28 cellular contexts compared by ENCODE assay signal in genomic region chr19:51794865-51795490, GRCh38. TPM values are rescaled to one million over a fixed set of nuclear protein-coding genes. Genes with fewer than 3 reads are reported as not detected.
DNase-seq lines count a peak whose midpoint lies in the region; ATAC-seq and TF ChIP-seq lines count a peak whose summit lies in the region.
"Had no signal": no experiment of that assay in that cellular context is flagged by ENCODE, and none has a peak within 500 bp of the region (broad histone marks: within the 10 kb centered on the region; RNA-seq: fewer than 3 reads in every experiment).

Gene FPR3 (plus strand): TSS chr19:51795157. CDS start chr19:51823749, 28,592 bp downstream.

- H3K9me2 ChIP-seq in OCI-LY7 (ENCODE audit: insufficient read depth, low read length), result no peaks in the 10 kb centered on the region

- no peaks in the 10 kb centered on the region for H3K27me3 ChIP-seq in left ventricle myocardium inferior (ENCODE audit: low read depth)
- H3K27me3 ChIP-seq in ascending aorta, result no peaks in the 10 kb centered on the region
- H3K27me3 ChIP-seq: BLaER1, neural progenitor cell, thyroid gland had no signal

- intact Hi-C loops in left ventricle myocardium inferior (cut with micrococcal nuclease), result no loop called here
- intact Hi-C loops in left ventricle myocardium superior (cut with micrococcal nuclease), result no loop called here
- intact Hi-C loops in ascending aorta (cut with DNase I), result no loop called here
- intact Hi-C loops in OCI-LY7 (cut with micrococcal nuclease; ENCODE audit: unreplicated experiment), result no loop called here

- H3K27ac ChIP-seq in left ventricle myocardium inferior (replicated peaks) (peak within 1 kb of the TSS; percentile 97), ascending aorta (peak within 1 kb of the TSS in 1 of 2 donors; percentile 3), OCI-LY7 (ENCODE audit: low read depth, low read length, poor library complexity, severe bottlenecking) (no peak within 1 kb of the TSS)
- H3K27ac ChIP-seq: BLaER1, neural progenitor cell, thyroid gland had no signal

- H3K4me1 ChIP-seq in left ventricle myocardium inferior (peaks cover 28% of the 10 kb centered on the region), ascending aorta (peaks cover 0 to 4% of the 10 kb centered on the region in 2 donors), OCI-LY7 (ENCODE audit: insufficient read depth, low read length, poor library complexity, severe bottlenecking) (no peaks in the 10 kb centered on the region)
- H3K4me1 ChIP-seq: BLaER1, neural progenitor cell had no signal

- H3K79me2 ChIP-seq in OCI-LY7 (ENCODE audit: insufficient read depth, low read depth, low read length), result no peaks in the 10 kb centered on the region

- no peak for TF ChIP-seq CTCF in left ventricle myocardium inferior (IDR thresholded peaks at IDR 0.05; ENCODE audit: borderline replicate concordance)
- TF ChIP-seq CTCF in ascending aorta (IDR thresholded peaks at IDR 0.05), result no peak
- TF ChIP-seq CTCF in omental fat pad (IDR thresholded peaks at IDR 0.05), result no peak
- TF ChIP-seq CTCF in OCI-LY7 (conservative IDR thresholded peaks at IDR 0.05; ENCODE audit: low read length), result no peak

- BruUV-seq in OCI-LY7 (replicated peaks; lab: Mats Ljungman, UMichigan), result no TSS peak

- H3K4me2 ChIP-seq in OCI-LY7 (ENCODE audit: low read length), result no peak within 1 kb of the TSS
- H3K4me2 ChIP-seq: BLaER1, neural progenitor cell had no signal

- POLR2A ChIA-PET in OCI-LY7 (lab: Charles Lee), result no interaction called here

- ATAC-seq in left ventricle myocardium superior (no peak), omental fat pad (ENCODE audit: low FRiP score) (no peak)
- ATAC-seq: activated naive CD8-positive, alpha-beta T cell treated with anti-CD3 and anti-CD28 coated beads, Interleukin-2, amount 50 U/mL, for 24 hours; stimulated activated naive CD8-positive, alpha-beta T cell treated with anti-CD3 and anti-CD28 coated beads, Interleukin-15, Interleukin-2, amounts not matched to agents 100 U/mL and 50 U/mL, for 24 hours had no signal

- no peaks in the 10 kb centered on the region for H4K20me1 ChIP-seq in OCI-LY7 (ENCODE audit: insufficient read depth, low read length)
- H4K20me1 ChIP-seq: BLaER1 had no signal

- no peak within 1 kb of the TSS for H2AFZ ChIP-seq in OCI-LY7 (ENCODE audit: low read length)
- H2AFZ ChIP-seq: neural progenitor cell had no signal

- H3K4me3 ChIP-seq in left ventricle myocardium inferior, result peak within 1 kb of the TSS; percentile 38
- H3K4me3 ChIP-seq in ascending aorta, result no peak within 1 kb of the TSS
- no peak within 1 kb of the TSS for H3K4me3 ChIP-seq in OCI-LY7 (ENCODE audit: low read depth, low read length, poor library complexity, severe bottlenecking)
- H3K4me3 ChIP-seq: BLaER1, neural progenitor cell, thyroid gland had no signal

- H3K9me3 ChIP-seq in left ventricle myocardium inferior (replicated peaks) (peaks cover 4% of the 10 kb centered on the region), ascending aorta (no peaks in the 10 kb centered on the region), OCI-LY7 (ENCODE audit: low read length) (no peaks in the 10 kb centered on the region)
- H3K9me3 ChIP-seq: thyroid gland had no signal

- DNase-seq in left ventricle myocardium inferior, result no peak
- DNase-seq in left ventricle myocardium superior, result no peak
- no peak for DNase-seq in ascending aorta (ENCODE audit: low spot score in 2 of 2)
- DNase-seq in omental fat pad (ENCODE audit: low spot score), result no peak
- no peak for DNase-seq in germinal center (ENCODE audit: low spot score)
- DNase-seq in NCI-H69 (lab: John Stamatoyannopoulos, UW), result no peak
- no peak for DNase-seq in HK-2 (ENCODE audit: unreplicated experiment)
- DNase-seq in OCI-LY7 (ENCODE audit: low spot score), result no peak
- DNase-seq: ACHN; activated CD4-positive, alpha-beta T cell treated with anti-CD3 and anti-CD28 coated beads, Interleukin-2, amount 10 ng/mL, durations not matched to agents 7 days and 5 days; activated naive CD8-positive, alpha-beta T cell treated with anti-CD3 and anti-CD28 coated beads, Interleukin-2, amount 50 U/mL, for 24 hours; activated T-cell treated with anti-CD3 and anti-CD28 coated beads, Interleukin-2, amount 50 U/mL, for 24 hours; COR-L47; effector memory CD4-positive, alpha-beta T cell; glutamatergic neuron; kidney; mammary epithelial cell; NCI-H1436; NCI-H2081 treated with DMSO at 0.1 percent for 48 hours; NCI-H226; posterior cingulate gyrus; stimulated activated naive CD8-positive, alpha-beta T cell treated with anti-CD3 and anti-CD28 coated beads, Interleukin-15, Interleukin-2, amounts not matched to agents 100 U/mL and 50 U/mL, for 24 hours; thyroid gland had no signal

- CTCF ChIA-PET in OCI-LY7 (lab: Charles Lee; ENCODE audit: unreplicated experiment), result no interaction called here

- H3K36me3 ChIP-seq in left ventricle myocardium inferior (no peaks in the 10 kb centered on the region), ascending aorta (no peaks in the 10 kb centered on the region), OCI-LY7 (ENCODE audit: insufficient read depth, low read length) (no peaks in the 10 kb centered on the region)
- H3K36me3 ChIP-seq: BLaER1, neural progenitor cell, thyroid gland had no signal

RNA-seq across cellular contexts. Expression of gene FPR3, which starts in this region (rescaled TPM):
- total RNA-seq in left ventricle myocardium inferior (3.6 TPM), left ventricle myocardium superior (5.0 TPM), ascending aorta (16.0 TPM), omental fat pad (10 to 100 TPM; 10.2 to 50.0 (median 23.9) TPM), OCI-LY7 (2022) (not detected in 2 replicates)
- not detected in 2 replicates for total RNA-seq in OCI-LY7 (2014; rRNA removed; shearing (Covaris generic))
- total RNA-seq: activated CD4-positive, alpha-beta T cell treated with anti-CD3 and anti-CD28 coated beads, Interleukin-2, amount 10 ng/mL, durations not matched to agents 7 days and 5 days; chondrocyte; epithelial cell of proximal tubule; mammary epithelial cell; SK-MEL-5 had no signal
